ENCODE assay signal across 17 cellular contexts in genomic region chr5:16750445-16750844, GRCh38.
A peak's percentile ranks its signal among the peaks of the same experiment; 100 is the strongest.
DNase-seq lines count a peak whose midpoint lies in the region; TF ChIP-seq lines count a peak whose summit lies in the region.
"Had no signal": no experiment of that assay in that cellular context is flagged by ENCODE, and none has a peak within 500 bp of the region (broad histone marks: within the 10 kb centered on the region; RNA-seq: fewer than 3 reads in every experiment).

No MANE protein-coding gene starts in this region.

- peaks cover 5% of the 10 kb centered on the region; the same call in 1 of the 2 replicates for H3K4me1 ChIP-seq in HEK293 (ENCODE audit: control insufficient read depth, insufficient read depth, low read length)
- peaks cover 0 to 2% of the 10 kb centered on the region in 2 donors for H3K4me1 ChIP-seq in neuronal stem cell (ENCODE audit: control insufficient read depth in 2 of 2, insufficient read depth in 1 of 2, low read depth in 1 of 2, low read length in 2 of 2)
- H3K4me1 ChIP-seq: BE2C had no signal

- H3K27ac ChIP-seq in HEK293 (ENCODE audit: extremely low read depth, low read depth, low read length) = no peak overlapping the region
- no peak overlapping the region for H3K27ac ChIP-seq in neuronal stem cell (replicated peaks; ENCODE audit: low read length)

- no peaks in the 10 kb centered on the region for H3K9me3 Mint-ChIP-seq in HFFc6
- H3K9me3 Mint-ChIP-seq: CD4-positive, CD25-positive, alpha-beta regulatory T cell had no signal

- H3K27me3 ChIP-seq in neuronal stem cell (ENCODE audit: control insufficient read depth in 3 of 3, insufficient read depth in 3 of 3, low read depth in 1 of 3, low read length in 3 of 3) = no peaks in the 10 kb centered on the region
- H3K27me3 ChIP-seq: BE2C had no signal

- H2BK5ac ChIP-seq in neuronal stem cell (ENCODE audit: low read length) = no peak overlapping the region

- H3K4me3 ChIP-seq in HEK293 (ENCODE audit: low read depth, low read length) = no peak overlapping the region
- no peak overlapping the region for H3K4me3 ChIP-seq in neuronal stem cell (ENCODE audit: low read length in 2 of 2)
- H3K4me3 ChIP-seq: HAP-1, K562 had no signal

- peak overlapping the region; percentile 80 for H3K18ac ChIP-seq in neuronal stem cell (ENCODE audit: low read length)

- H3K4me1 Mint-ChIP-seq in HFFc6 (ENCODE audit: low read depth) = no peaks in the 10 kb centered on the region
- H3K4me1 Mint-ChIP-seq: CD4-positive, CD25-positive, alpha-beta regulatory T cell; CD8-positive, alpha-beta memory T cell had no signal

- DNase-seq in NCI-H748 (lab: John Stamatoyannopoulos, UW; ENCODE audit: unreplicated experiment) = peak; percentile 61
- no peak for DNase-seq in NCI-H748 treated with DMSO at 0.1 percent for 48 hours (lab: John Stamatoyannopoulos, UW)
- DNase-seq in neuronal stem cell (ENCODE audit: low spot score) = no peak
- DNase-seq in HFFc6 = no peak
- no peak for DNase-seq in stimulated activated CD4-positive, alpha-beta T cell treated with anti-CD3 and anti-CD28 coated beads, Interleukin-4, amount 100 ng/mL, for 24 hours
- no peak for DNase-seq in retina
- DNase-seq: ACHN; BE2C; C1 segment of cervical spinal cord; Caco-2; CD4-positive, CD25-positive, alpha-beta regulatory T cell; CD8-positive, alpha-beta memory T cell; GOT3; IMR-90 had no signal

- H3K14ac ChIP-seq in neuronal stem cell (ENCODE audit: low read length) = no peak overlapping the region

- POLR2A ChIA-PET in HEK293 (lab: Yijun Ruan, JAX) = no interaction called here

- WGBS in neuronal stem cell (ENCODE audit: extremely low coverage in 2 of 2, insufficient read length in 2 of 2, insufficient replicate concordance in 1 of 2), 2 donors = no CpG with 5 or more reads among the region's 7 CpGs

- H3K79me1 ChIP-seq in neuronal stem cell (ENCODE audit: low read depth, low read length) = no peaks in the 10 kb centered on the region

- TF ChIP-seq CTCF in HEK293 (tag by site-specific recombination; IDR thresholded peaks at IDR 0.05) = no peak
- TF ChIP-seq CTCF in HFFc6 (IDR thresholded peaks at IDR 0.05) = no peak

- H2AK5ac ChIP-seq in neuronal stem cell (ENCODE audit: low read depth, low read length) = no peak overlapping the region

- H3K9me3 ChIP-seq in HEK293 (ENCODE audit: control insufficient read depth, insufficient read depth, low read depth, low read length) (no peaks in the 10 kb centered on the region), neuronal stem cell (replicated peaks in 1 of 2; ENCODE audit: control insufficient read depth in 2 of 2, insufficient read depth in 1 of 2, low read depth in 1 of 2, low read length in 2 of 2) (peaks cover 0 to 2% of the 10 kb centered on the region in 2 donors)
- H3K9me3 ChIP-seq: BE2C, Caco-2, HAP-1 had no signal

- no peak overlapping the region for H2AFZ ChIP-seq in neuronal stem cell (ENCODE audit: low read length)

- no peak overlapping the region for H4K91ac ChIP-seq in neuronal stem cell (ENCODE audit: low read depth, low read length, poor library complexity)

- H3K36me3 Mint-ChIP-seq in HFFc6 (ENCODE audit: low read depth) = peaks cover 11% of the 10 kb centered on the region
- H3K36me3 Mint-ChIP-seq: CD4-positive, CD25-positive, alpha-beta regulatory T cell; CD8-positive, alpha-beta memory T cell had no signal

- no peak overlapping the region for H3K4ac ChIP-seq in neuronal stem cell (ENCODE audit: low read length)

- H2BK12ac ChIP-seq in neuronal stem cell (ENCODE audit: low read length) = no peak overlapping the region

- H2BK120ac ChIP-seq in neuronal stem cell (ENCODE audit: low read depth, low read length) = no peak overlapping the region

- no peak overlapping the region for H4K8ac ChIP-seq in neuronal stem cell (ENCODE audit: low read depth, low read length)

- H3K36me3 ChIP-seq in HEK293 (ENCODE audit: control insufficient read depth in 2 of 2, insufficient read depth in 1 of 2, low read length in 2 of 2) (peaks cover 0 to 14% of the 10 kb centered on the region in 2 experiments; a peak in 2 of 3 replicates), neuronal stem cell (replicated peaks in 1 of 2; ENCODE audit: control insufficient read depth in 2 of 2, insufficient read depth in 2 of 2, low read length in 2 of 2) (peaks cover 6 to 12% of the 10 kb centered on the region in 2 donors)
- H3K36me3 ChIP-seq: BE2C, HAP-1 had no signal

- CTCF ChIA-PET in HEK293 (lab: Yijun Ruan, JAX) = interaction anchor here (0.6 kb wide), 1 partner anchor 177 kb away, joined by 4 read pairs; no protein-coding TSS in a partner anchor

- H3K27me3 Mint-ChIP-seq in HFFc6 (ENCODE audit: insufficient read depth) = peaks cover 9% of the 10 kb centered on the region; the same call in 1 of the 2 replicates
- H3K27me3 Mint-ChIP-seq: CD4-positive, CD25-positive, alpha-beta regulatory T cell; CD8-positive, alpha-beta memory T cell had no signal

- H3K4me2 ChIP-seq in neuronal stem cell (ENCODE audit: insufficient read depth, low read length, poor library complexity, severe bottlenecking) = no peak overlapping the region

- no peak overlapping the region for H2BK15ac ChIP-seq in neuronal stem cell (ENCODE audit: low read length)

- no peak overlapping the region for H3K27ac Mint-ChIP-seq in HFFc6
- H3K27ac Mint-ChIP-seq: CD4-positive, CD25-positive, alpha-beta regulatory T cell; CD8-positive, alpha-beta memory T cell had no signal

- H3K9ac ChIP-seq in neuronal stem cell (ENCODE audit: low read depth, low read length, poor library complexity) = no peak overlapping the region

- H3K4me3 Mint-ChIP-seq in HFFc6 = no peak overlapping the region
- H3K4me3 Mint-ChIP-seq: CD8-positive, alpha-beta memory T cell had no signal

- H3K23ac ChIP-seq in neuronal stem cell (ENCODE audit: low read depth, low read length, poor library complexity) = no peak overlapping the region

TF ChIP-seq in HEK293, 187 proteins besides CTCF, POLR2A, EP300 and RAD21:
- no peak for TF ChIP-seq INSM2 (tag by site-specific recombination; IDR thresholded peaks at IDR 0.05)
- TF ChIP-seq ZNF529 (tag by site-specific recombination; IDR thresholded peaks at IDR 0.05; ENCODE audit: insufficient replicate concordance) = no peak
- TF ChIP-seq ZNF558 (tag by site-specific recombination; IDR thresholded peaks at IDR 0.05) = no peak
- TF ChIP-seq ZBTB20 (tag by site-specific recombination; IDR thresholded peaks at IDR 0.05) = no peak
- TF ChIP-seq ZNF624 (tag by site-specific recombination; IDR thresholded peaks at IDR 0.05) = no peak
- TF ChIP-seq ZNF146 (tag by site-specific recombination; IDR thresholded peaks at IDR 0.05) = no peak
- peak; percentile 83 for TF ChIP-seq SCRT1 (tag by site-specific recombination; IDR thresholded peaks at IDR 0.05; ENCODE audit: borderline replicate concordance)
- peak; percentile 86 for TF ChIP-seq SCRT2 (tag by site-specific recombination; IDR thresholded peaks at IDR 0.05)
- no peak for TF ChIP-seq ZNF350 (tag by site-specific recombination; IDR thresholded peaks at IDR 0.05)
